28 cellular contexts compared by ENCODE assay signal in genomic region chr4:54904953-54905352, GRCh38.
DNase-seq lines count a peak whose midpoint lies in the region; ATAC-seq, FAIRE-seq and TF ChIP-seq lines count a peak whose summit lies in the region.
"Had no signal": no experiment of that assay in that cellular context is flagged by ENCODE, and none has a peak within 500 bp of the region (broad histone marks: within the 10 kb centered on the region; RNA-seq: fewer than 3 reads in every experiment).

No MANE protein-coding gene starts in this region.

- CTCF ChIA-PET in MCF 10A (lab: Yijun Ruan, JAX) (interaction anchor here (0.9 to 1.0 kb wide), 2 partner anchors 36 to 67 kb away, joined by 3 read pairs; no protein-coding TSS in a partner anchor), K562 (lab: Yijun Ruan, JAX; ENCODE audit: low intra/inter-chr PET ratio) (no interaction called here), endothelial cell of umbilical vein (lab: Charles Lee) (no interaction called here)

- no peak for TF ChIP-seq RAD21 in K562 (CRISPR knock-in tag; conservative IDR thresholded peaks at IDR 0.05 in 1 of 2, IDR thresholded peaks at IDR 0.05 in 1 of 2)

- ATAC-seq in K562 (no peak), HG02884 (IDR thresholded peaks at IDR 0.05; ENCODE audit: unreplicated experiment) (no peak)
- ATAC-seq: CD8-positive, alpha-beta T cell; GM12878 had no signal

- POLR2A ChIA-PET in MCF 10A (lab: Yijun Ruan, JAX) = no interaction called here
- POLR2A ChIA-PET in K562 (lab: Yijun Ruan, JAX) = no interaction called here
- POLR2A ChIA-PET in endothelial cell of umbilical vein (lab: Charles Lee) = no interaction called here

- no peaks in the 10 kb centered on the region for H3K4me1 Mint-ChIP-seq in MCF 10A (ENCODE audit: insufficient read depth, unreplicated experiment)

- H3K27ac ChIP-seq in breast epithelium (peak overlapping the region; percentile 19), K562 (ENCODE audit: extremely low read depth, low read depth, low read length) (no peak overlapping the region), endothelial cell of umbilical vein (ENCODE audit: insufficient read depth, low read depth, low read length) (no peak overlapping the region)
- H3K27ac ChIP-seq: BLaER1, C4-2B had no signal

- dilution Hi-C loops in endothelial cell of umbilical vein (cut with MboI; ENCODE audit: extremely low pct_ligation_motif_present, low sequenced_read_pairs) = no loop called here

- H3K36me3 ChIP-seq in breast epithelium (no peaks in the 10 kb centered on the region), K562 (ENCODE audit: control insufficient read depth, insufficient read depth, low read length) (no peaks in the 10 kb centered on the region), endothelial cell of umbilical vein (ENCODE audit: control insufficient read depth in 2 of 2, extremely low read depth in 1 of 2, insufficient read depth in 2 of 2, low read length in 2 of 2) (no peaks in the 10 kb centered on the region)
- H3K36me3 ChIP-seq: BE2C, BLaER1 had no signal

- no peak overlapping the region for H3K4me3 ChIP-seq in breast epithelium
- no peak overlapping the region for H3K4me3 ChIP-seq in K562
- no peak overlapping the region for H3K4me3 ChIP-seq in endothelial cell of umbilical vein (replicated peaks in 1 of 3; ENCODE audit: insufficient read depth in 1 of 3, low read depth in 1 of 3, low read length in 3 of 3)
- H3K4me3 ChIP-seq: BLaER1, GM12878 had no signal

- H4K20me1 ChIP-seq in K562 (replicated peaks; ENCODE audit: control insufficient read depth, insufficient read depth, low read length) (no peaks in the 10 kb centered on the region), endothelial cell of umbilical vein (replicated peaks; ENCODE audit: control insufficient read depth, extremely low read depth, insufficient read depth, low read length) (no peaks in the 10 kb centered on the region)
- H4K20me1 ChIP-seq: BLaER1 had no signal

- H3K9me3 ChIP-seq in breast epithelium (no peaks in the 10 kb centered on the region), K562 (replicated peaks; ENCODE audit: control insufficient read depth, insufficient read depth, low read depth, low read length) (no peaks in the 10 kb centered on the region), endothelial cell of umbilical vein (replicated peaks; ENCODE audit: control insufficient read depth, insufficient read depth, low read length) (no peaks in the 10 kb centered on the region)
- H3K9me3 ChIP-seq: BE2C, Caco-2 had no signal

- no peak for FAIRE-seq in K562 (lab: Jason Lieb, UNC)
- no peak for FAIRE-seq in endothelial cell of umbilical vein (lab: Jason Lieb, UNC)
- FAIRE-seq: D721Med, GM12878, GM12892, GM18507 had no signal

- no peak overlapping the region for H2AFZ ChIP-seq in K562 (ENCODE audit: low read depth, low read length)
- H2AFZ ChIP-seq in endothelial cell of umbilical vein (ENCODE audit: low read depth, low read length) = no peak overlapping the region

- in situ Hi-C loops in K562 (cut with MboI) = no loop called here

- H3K9me1 ChIP-seq in K562 (ENCODE audit: control insufficient read depth, insufficient read depth, low read length) (no peaks in the 10 kb centered on the region), endothelial cell of umbilical vein (replicated peaks; ENCODE audit: control insufficient read depth, extremely low read depth, insufficient read depth, low read length) (no peaks in the 10 kb centered on the region)

- H3K27me3 Mint-ChIP-seq in MCF 10A (ENCODE audit: insufficient read depth, unreplicated experiment) = peaks cover 3% of the 10 kb centered on the region
- H3K27me3 Mint-ChIP-seq: CD4-positive, alpha-beta T cell had no signal

- intact Hi-C loops in breast epithelium (cut with DNase I; ENCODE audit: low total_unique reads) (no loop called here), MCF 10A (cut with micrococcal nuclease) (no loop called here), K562 (cut with micrococcal nuclease) (no loop called here), endothelial cell of umbilical vein (cut with micrococcal nuclease) (no loop called here)

- TF ChIP-seq CTCF in breast epithelium (IDR thresholded peaks at IDR 0.05) = no peak
- no peak for TF ChIP-seq CTCF in MCF 10A (IDR thresholded peaks at IDR 0.05; ENCODE audit: unreplicated experiment)
- TF ChIP-seq CTCF in K562 (IDR thresholded peaks at IDR 0.05 in 2 of 3, conservative IDR thresholded peaks at IDR 0.05 in 1 of 3; ENCODE audit: insufficient read depth in 2 of 3, low read depth in 1 of 3, low read length in 3 of 3) = no peak
- TF ChIP-seq CTCF in endothelial cell of umbilical vein (IDR thresholded peaks at IDR 0.05; ENCODE audit: extremely low read depth in 1 of 2, insufficient read depth in 1 of 2, low read depth in 1 of 2, low read length in 2 of 2) = no peak

- BruUV-seq in MCF 10A (replicated peaks; lab: Mats Ljungman, UMichigan) = no TSS peak
- no TSS peak for BruUV-seq in K562 (replicated peaks; lab: Mats Ljungman, UMichigan)
- no TSS peak for BruUV-seq in endothelial cell of umbilical vein (replicated peaks; lab: Mats Ljungman, UMichigan)

- no peak for DNase-seq in breast epithelium (ENCODE audit: low spot score in 2 of 2)
- no peak for DNase-seq in MCF 10A (ENCODE audit: unreplicated experiment)
- no peak for DNase-seq in K562 (ENCODE audit: extremely low read depth in 1 of 4, low spot score in 3 of 4)
- DNase-seq in endothelial cell of umbilical vein (ENCODE audit: low read depth, low spot score) = peak; percentile 42
- DNase-seq in lung microvascular endothelial cell (ENCODE audit: low read depth in 2 of 2) = peak; percentile 9 to 36
- no peak for DNase-seq in DMS 273 (lab: John Stamatoyannopoulos, UW; ENCODE audit: unreplicated experiment)
- no peak for DNase-seq in mucosa of gallbladder (ENCODE audit: low spot score)
- DNase-seq: 8988T; ACHN; BE2C; Caco-2; Calu3; CD4-positive, alpha-beta T cell; CD8-positive, alpha-beta T cell; DMS 273 treated with DMSO at 0.1 percent for 48 hours; DMS153; DMS53; DMS79; DND-41; EL; GDM1 had no signal

- whole genome bisulfite sequencing in K562 (ENCODE audit: insufficient coverage, low coverage, missing lambda C conversion rate) = 0% methylated on average over 2 of the region's 2 CpGs

- H3K4me2 ChIP-seq in K562 (ENCODE audit: insufficient read depth, low read length) (no peak overlapping the region), endothelial cell of umbilical vein (ENCODE audit: insufficient read depth, low read length) (no peak overlapping the region)
- H3K4me2 ChIP-seq: BLaER1 had no signal

- H3K4me1 ChIP-seq in breast epithelium (no peaks in the 10 kb centered on the region), K562 (replicated peaks in 1 of 2; ENCODE audit: control insufficient read depth in 2 of 2, insufficient read depth in 2 of 2, low read length in 2 of 2) (no peaks in the 10 kb centered on the region), endothelial cell of umbilical vein (ENCODE audit: control insufficient read depth, extremely low read depth, insufficient read depth, low read length) (no peaks in the 10 kb centered on the region)
- H3K4me1 ChIP-seq: BE2C, Caco-2 had no signal

- TF ChIP-seq POLR2A in breast epithelium (IDR thresholded peaks at IDR 0.05) (no peak), K562 (conservative IDR thresholded peaks at IDR 0.05) (no peak), endothelial cell of umbilical vein (IDR thresholded peaks at IDR 0.05; ENCODE audit: low read depth, low read length) (no peak)

- H3K36me3 Mint-ChIP-seq in MCF 10A (ENCODE audit: insufficient read depth, unreplicated experiment) = no peaks in the 10 kb centered on the region
- H3K36me3 Mint-ChIP-seq: CD8-positive, alpha-beta T cell had no signal

- no peak overlapping the region for H3K27ac Mint-ChIP-seq in MCF 10A (ENCODE audit: low read depth, unreplicated experiment)
- H3K27ac Mint-ChIP-seq: CD4-positive, alpha-beta T cell; CD8-positive, alpha-beta T cell had no signal

- H3K9ac ChIP-seq in K562 (ENCODE audit: insufficient read depth in 1 of 2, low read depth in 2 of 2, low read length in 2 of 2) (no peak overlapping the region), endothelial cell of umbilical vein (replicated peaks; ENCODE audit: extremely low read depth, insufficient read depth, low read length) (no peak overlapping the region)
- H3K9ac ChIP-seq: BLaER1 had no signal

- H3K4me3 Mint-ChIP-seq in MCF 10A (ENCODE audit: unreplicated experiment) = no peak overlapping the region
- H3K4me3 Mint-ChIP-seq: CD4-positive, alpha-beta T cell; CD8-positive, alpha-beta T cell had no signal

- TF ChIP-seq EP300 in K562 (IDR thresholded peaks at IDR 0.05; ENCODE audit: low read length) = no peak

- H3K27me3 ChIP-seq in breast epithelium = no peaks in the 10 kb centered on the region
- no peaks in the 10 kb centered on the region for H3K27me3 ChIP-seq in K562 (ENCODE audit: control insufficient read depth in 2 of 2, insufficient read depth in 2 of 2, low read length in 2 of 2)
- peaks cover 13 to 14% of the 10 kb centered on the region in 2 experiments for H3K27me3 ChIP-seq in endothelial cell of umbilical vein (ENCODE audit: control insufficient read depth in 2 of 2, insufficient read depth in 2 of 2, low read length in 2 of 2)
- H3K27me3 ChIP-seq: BE2C, BLaER1 had no signal

- peaks cover 14% of the 10 kb centered on the region for H3K9me3 Mint-ChIP-seq in MCF 10A (ENCODE audit: unreplicated experiment)

- no peaks in the 10 kb centered on the region for H3K79me2 ChIP-seq in K562 (ENCODE audit: control insufficient read depth, insufficient read depth, low read length)
- no peaks in the 10 kb centered on the region for H3K79me2 ChIP-seq in endothelial cell of umbilical vein (ENCODE audit: control insufficient read depth, insufficient read depth, low read length)

TF ChIP-seq in endothelial cell of umbilical vein, 7 proteins besides CTCF, POLR2A, EP300 and RAD21:
- TF ChIP-seq MAX (IDR thresholded peaks at IDR 0.05; ENCODE audit: insufficient read depth, insufficient read length) = no peak

Comparison
In these comparisons a context has a peak if more than half of its experiments do, and no peak if none do; other contexts are left out.
1. DNase-seq: peak in endothelial cell of umbilical vein (single experiment) and lung microvascular endothelial cell (2 of 2); none in breast epithelium (0 of 2), MCF 10A (single experiment), K562 (0 of 4), DMS 273 (single experiment) and mucosa of gallbladder (single experiment).
2. H3K27ac ChIP-seq: peak in breast epithelium (2 of 2); none in K562 (single experiment) and endothelial cell of umbilical vein (single experiment).